In the genomic region with DNA sequence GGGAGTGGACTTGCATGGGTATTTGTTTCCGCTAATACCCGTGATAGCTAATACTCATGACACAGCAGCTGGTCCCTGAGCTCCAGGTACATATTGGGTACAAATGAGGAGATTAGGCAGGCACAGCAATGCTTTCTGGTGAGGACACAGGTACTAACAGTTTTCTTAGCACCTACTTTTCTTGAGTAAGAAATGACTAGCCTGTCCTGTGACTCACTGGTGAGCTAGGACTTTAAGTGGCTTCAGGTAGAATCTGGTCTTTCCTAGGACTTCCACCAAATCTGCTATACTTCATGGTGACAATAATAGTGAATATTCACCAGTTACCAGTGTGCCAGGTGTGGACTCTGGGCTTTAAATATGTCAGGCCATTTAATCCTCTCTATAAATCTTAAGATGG, we compare ENCODE assay signal across 22 cellular contexts.
DNase-seq lines count a peak whose midpoint lies in the region; ATAC-seq and TF ChIP-seq lines count a peak whose summit lies in the region.
"Had no signal": no experiment of that assay in that cellular context is flagged by ENCODE, and none has a peak within 500 bp of the region (broad histone marks: within the 10 kb centered on the region; RNA-seq: fewer than 3 reads in every experiment).

No MANE protein-coding gene starts in this region.

- H3K4me3 ChIP-seq in body of pancreas (no peak overlapping the region), mucosa of rectum (ENCODE audit: low read length in 2 of 2) (peak overlapping the region in 1 of 2 donors; percentile 23), upper lobe of right lung (no peak overlapping the region)
- H3K4me3 ChIP-seq: HAP-1, MG63 had no signal

- intact Hi-C loops in body of pancreas (cut with DNase I) = no loop called here
- intact Hi-C loops in upper lobe of right lung (cut with DNase I) = no loop called here

- no peaks in the 10 kb centered on the region for H3K27me3 ChIP-seq in body of pancreas
- H3K27me3 ChIP-seq in foreskin keratinocyte = no peaks in the 10 kb centered on the region
- H3K27me3 ChIP-seq in mucosa of rectum (ENCODE audit: control insufficient read depth in 2 of 2, insufficient read depth in 2 of 2, low read length in 2 of 2) = no peaks in the 10 kb centered on the region
- H3K27me3 ChIP-seq in upper lobe of right lung = no peaks in the 10 kb centered on the region
- H3K27me3 ChIP-seq: MG63 had no signal

- TF ChIP-seq CTCF in body of pancreas (IDR thresholded peaks at IDR 0.05) (no peak), foreskin keratinocyte (conservative IDR thresholded peaks at IDR 0.05) (no peak), upper lobe of right lung (IDR thresholded peaks at IDR 0.05) (no peak)

- H3K4me1 ChIP-seq in body of pancreas (peaks cover 60% of the 10 kb centered on the region), foreskin keratinocyte (peaks cover 4% of the 10 kb centered on the region), mucosa of rectum (ENCODE audit: control insufficient read depth in 2 of 2, insufficient read depth in 2 of 2, low read length in 2 of 2) (peaks cover 18 to 46% of the 10 kb centered on the region in 2 donors), upper lobe of right lung (no peaks in the 10 kb centered on the region)

- H3K9ac ChIP-seq in mucosa of rectum (ENCODE audit: low read depth in 1 of 2, low read length in 2 of 2) = peak overlapping the region; percentile 48 to 69

- peak overlapping the region; percentile 49 to 89 (median 77) for H3K27ac ChIP-seq in body of pancreas
- H3K27ac ChIP-seq in foreskin keratinocyte = no peak overlapping the region
- H3K27ac ChIP-seq in mucosa of rectum (ENCODE audit: low read depth in 2 of 2, low read length in 2 of 2) = peak overlapping the region; percentile 87 to 95
- H3K27ac ChIP-seq in upper lobe of right lung = no peak overlapping the region
- H3K27ac ChIP-seq: HL-60 had no signal

- WGBS in body of pancreas, 2 donors = 77 to 82% methylated on average over 2 of the region's 2 CpGs

- ATAC-seq in body of pancreas = no peak
- ATAC-seq in foreskin keratinocyte = peak; percentile 56
- peak; percentile 23 for ATAC-seq in upper lobe of right lung
- ATAC-seq in GM21737 (IDR thresholded peaks at IDR 0.05; ENCODE audit: unreplicated experiment) = no peak
- ATAC-seq: Right ventricle myocardium inferior had no signal

- H3K36me3 ChIP-seq in body of pancreas (replicated peaks in 1 of 2; ENCODE audit: insufficient read depth in 1 of 2, low read depth in 2 of 2) (no peaks in the 10 kb centered on the region), mucosa of rectum (ENCODE audit: control insufficient read depth in 2 of 2, insufficient read depth in 2 of 2, low read length in 2 of 2) (no peaks in the 10 kb centered on the region), upper lobe of right lung (no peaks in the 10 kb centered on the region)
- H3K36me3 ChIP-seq: HAP-1, MG63 had no signal

- no peak for TF ChIP-seq POLR2A in body of pancreas (IDR thresholded peaks at IDR 0.05)

- peak in 2 of 4 donors; percentile 18 to 28 for DNase-seq in body of pancreas
- no peak for DNase-seq in foreskin keratinocyte
- DNase-seq in upper lobe of right lung = no peak
- no peak for DNase-seq in NCI-H2029 treated with DMSO at 0.1 percent for 48 hours (lab: John Stamatoyannopoulos, UW)
- DNase-seq in NCI-H774 (lab: John Stamatoyannopoulos, UW) = no peak
- DNase-seq: ACHN; C1 segment of cervical spinal cord; CD8-positive, alpha-beta memory T cell; DMS79; IMR-90; Karpas-422; MG63; NCI-H1048; NCI-H1436; NCI-H2029; NCI-H2171; NCI-H526 had no signal

- H3K9me3 ChIP-seq in body of pancreas (no peaks in the 10 kb centered on the region), mucosa of rectum (ENCODE audit: control insufficient read depth in 2 of 2, low read length in 2 of 2) (peaks cover 0 to 2% of the 10 kb centered on the region in 2 donors), upper lobe of right lung (no peaks in the 10 kb centered on the region)
- H3K9me3 ChIP-seq: HAP-1, MG63 had no signal

Comparison
In these comparisons a context has a peak if more than half of its experiments do, and no peak if none do; other contexts are left out.
1. ATAC-seq: peak in foreskin keratinocyte (single experiment) and upper lobe of right lung (single experiment); none in body of pancreas (single experiment) and GM21737 (single experiment).
2. H3K27ac ChIP-seq: peak in body of pancreas (4 of 4) and mucosa of rectum (2 of 2); none in foreskin keratinocyte (single experiment) and upper lobe of right lung (single experiment).